Comparison of ENCODE assay signal across 22 cellular contexts in the genomic region with DNA sequence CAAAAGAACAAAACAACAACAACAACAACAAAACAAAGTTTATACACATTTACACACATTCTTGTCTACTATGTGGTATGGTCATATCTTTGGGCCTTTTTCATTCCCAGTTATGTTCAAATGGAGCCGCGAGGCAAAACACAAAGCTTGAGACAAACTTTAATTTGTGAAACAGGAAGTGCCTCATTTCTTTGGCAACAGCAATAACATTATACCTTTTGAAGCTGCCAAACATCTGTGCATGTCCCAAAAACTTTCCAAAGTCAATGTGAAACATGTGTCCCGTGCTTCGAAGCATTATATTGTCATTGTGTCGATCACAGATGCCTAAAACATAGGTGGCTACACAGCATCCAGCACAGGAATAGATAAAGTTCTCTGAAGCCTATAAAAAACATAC.
"Had no signal": no experiment of that assay in that cellular context is flagged by ENCODE, and none has a peak within 500 bp of the region (broad histone marks: within the 10 kb centered on the region; RNA-seq: fewer than 3 reads in every experiment).

No MANE protein-coding gene starts in this region.

- ATAC-seq: foreskin keratinocyte; left colon; pancreas; psoas muscle; stimulated activated naive CD8-positive, alpha-beta T cell treated with anti-CD3 and anti-CD28 coated beads, Interleukin-15, Interleukin-2, amounts not matched to agents 100 U/mL and 50 U/mL, for 24 hours; T-helper 17 cell had no signal

- H3K4me1 Mint-ChIP-seq: activated naive CD4-positive, alpha-beta T cell treated with anti-CD3 and anti-CD28 coated beads, Interleukin-2, amount 50 U/mL, for 24 hours; nephron; T-helper 17 cell had no signal

- DNase-seq: activated CD4-positive, alpha-beta T cell treated with anti-CD3 and anti-CD28 coated beads for 4 hours; activated CD4-positive, alpha-beta T cell treated with anti-CD3 and anti-CD28 coated beads, Interleukin-2, amount 50 U/mL, for 48 hours; activated CD4-positive, CD25-positive, alpha-beta regulatory T cell; activated gamma-delta T cell treated with Interleukin-2 at 50 U/mL for 16 hours; adrenal gland; brain microvascular endothelial cell; central memory CD4-positive, alpha-beta T cell; foreskin keratinocyte; left colon; mesenchymal stem cell; pancreas; psoas muscle; stimulated activated CD4-positive, alpha-beta T cell treated with anti-CD3 and anti-CD28 coated beads, Interleukin-4, amount 100 ng/mL, for 4 hours; stimulated activated naive CD8-positive, alpha-beta T cell treated with anti-CD3 and anti-CD28 coated beads, Interleukin-15, Interleukin-2, amounts not matched to agents 100 U/mL and 50 U/mL, for 24 hours; T-helper 17 cell; upper lobe of left lung had no signal

- H3K27ac Mint-ChIP-seq: activated naive CD4-positive, alpha-beta T cell treated with anti-CD3 and anti-CD28 coated beads, Interleukin-2, amount 50 U/mL, for 24 hours; nephron; T-helper 17 cell had no signal

- H3K4me3 Mint-ChIP-seq: activated naive CD4-positive, alpha-beta T cell treated with anti-CD3 and anti-CD28 coated beads, Interleukin-2, amount 50 U/mL, for 24 hours; nephron; T-helper 17 cell had no signal

- H3K4me3 ChIP-seq: adrenal gland, ascending aorta, esophagus muscularis mucosa, pancreas, psoas muscle, right atrium auricular region, upper lobe of left lung had no signal

- H3K27me3 Mint-ChIP-seq: activated naive CD4-positive, alpha-beta T cell treated with anti-CD3 and anti-CD28 coated beads, Interleukin-2, amount 50 U/mL, for 24 hours; T-helper 17 cell had no signal

- H3K4me1 ChIP-seq: adrenal gland, ascending aorta, esophagus muscularis mucosa, foreskin keratinocyte, pancreas, psoas muscle, right atrium auricular region, upper lobe of left lung had no signal

- H3K27me3 ChIP-seq: adrenal gland, ascending aorta, brain microvascular endothelial cell, esophagus muscularis mucosa, foreskin keratinocyte, neutrophil, pancreas, right atrium auricular region, upper lobe of left lung had no signal

- H3K27ac ChIP-seq: adrenal gland, ascending aorta, brain microvascular endothelial cell, esophagus muscularis mucosa, foreskin keratinocyte, neutrophil, pancreas, psoas muscle, right atrium auricular region, upper lobe of left lung had no signal

- H3K9me3 ChIP-seq: adrenal gland, ascending aorta, esophagus muscularis mucosa, neutrophil, pancreas, psoas muscle, right atrium auricular region, upper lobe of left lung had no signal

- H3K9me3 Mint-ChIP-seq: activated naive CD4-positive, alpha-beta T cell treated with anti-CD3 and anti-CD28 coated beads, Interleukin-2, amount 50 U/mL, for 24 hours; nephron had no signal
